ENCODE assay signal across 14 cellular contexts in genomic region chr9:75941066-75941465, GRCh38.
"Had no signal": no experiment of that assay in that cellular context is flagged by ENCODE, and none has a peak within 500 bp of the region (broad histone marks: within the 10 kb centered on the region; RNA-seq: fewer than 3 reads in every experiment).

No MANE protein-coding gene starts in this region.

- H3K27me3 ChIP-seq: ascending aorta had no signal

- H3K36me3 ChIP-seq: ascending aorta had no signal

- H3K4me3 ChIP-seq: ascending aorta had no signal

- DNase-seq: activated CD4-positive, alpha-beta T cell treated with anti-CD3 and anti-CD28 coated beads for 1 hour; activated CD8-positive, alpha-beta memory T cell treated with anti-CD3 and anti-CD28 coated beads, Interleukin-2, amount 50 U/mL, for 4 hours; activated CD8-positive, alpha-beta T cell treated with anti-CD3 and anti-CD28 coated beads for 36 hours; caudate nucleus; cortex of kidney; effector memory CD8-positive, alpha-beta T cell; glutamatergic neuron; immature natural killer cell; occipital lobe; right cardiac atrium; stimulated activated naive B cell treated with anti-CD40 and anti-IgM and Interleukin-4, amounts not matched to agents 10 μg/mL and 1 μg/mL and 100 μg/mL, for 72 hours; T-cell; T1000 had no signal

- H3K9me3 ChIP-seq: ascending aorta had no signal

- ATAC-seq: activated CD8-positive, alpha-beta T cell treated with anti-CD3 and anti-CD28 coated beads for 36 hours; effector memory CD8-positive, alpha-beta T cell; stimulated activated naive B cell treated with anti-CD40 and anti-IgM and Interleukin-4, amounts not matched to agents 10 μg/mL and 1 μg/mL and 100 μg/mL, for 72 hours; T-cell had no signal
